Comparison of ENCODE assay signal across 25 cellular contexts in genomic region chr20:7231303-7231702, GRCh38.
DNase-seq lines count a peak whose midpoint lies in the region; ATAC-seq and TF ChIP-seq lines count a peak whose summit lies in the region.
"Had no signal": no experiment of that assay in that cellular context is flagged by ENCODE, and none has a peak within 500 bp of the region (broad histone marks: within the 10 kb centered on the region; RNA-seq: fewer than 3 reads in every experiment).

No MANE protein-coding gene starts in this region.

- TF ChIP-seq CTCF in WERI-Rb-1 (IDR thresholded peaks at IDR 0.05; ENCODE audit: low read depth, low read length): no peak

- no peaks in the 10 kb centered on the region for H3K36me3 ChIP-seq in WERI-Rb-1
- H3K36me3 ChIP-seq: adrenal gland, BE2C, upper lobe of right lung had no signal

- no peaks in the 10 kb centered on the region for H3K4me1 Mint-ChIP-seq in effector memory CD8-positive, alpha-beta T cell (ENCODE audit: low read depth in 2 of 2)
- H3K4me1 Mint-ChIP-seq: H9, nephron progenitor cell had no signal

- DNase-seq in DMS53 (lab: John Stamatoyannopoulos, UW): peak; percentile 55
- DNase-seq in WERI-Rb-1: no peak
- DNase-seq in medulla oblongata (ENCODE audit: extremely low spot score): no peak
- no peak for DNase-seq in effector memory CD8-positive, alpha-beta T cell
- no peak for DNase-seq in DMS153 treated with DMSO at 0.1 percent for 48 hours (lab: John Stamatoyannopoulos, UW; ENCODE audit: unreplicated experiment)
- DNase-seq: 8988T; activated CD4-positive, alpha-beta T cell treated with anti-CD3 and anti-CD28 coated beads, Interleukin-2, amount 50 U/mL, for 4 hours; activated gamma-delta T cell treated with Interleukin-2 at 50 U/mL for 16 hours; adrenal gland; BE2C; Caco-2; H9; midbrain; NCI-H1105 treated with DMSO at 0.1 percent for 48 hours; NCI-H524; nephron progenitor cell; SIG-M5; stimulated activated CD4-positive, alpha-beta T cell treated with anti-CD3 and anti-CD28 coated beads, Interleukin-4, amount 100 ng/mL, for 1 hour; upper lobe of right lung had no signal

- H3K27me3 Mint-ChIP-seq in effector memory CD8-positive, alpha-beta T cell: no peaks in the 10 kb centered on the region
- H3K27me3 Mint-ChIP-seq: progenitor cell of endocrine pancreas had no signal

- peaks cover 4% of the 10 kb centered on the region for H3K9me3 ChIP-seq in WERI-Rb-1 (ENCODE audit: severe bottlenecking)
- H3K9me3 ChIP-seq: BE2C had no signal

- H3K9me3 Mint-ChIP-seq in effector memory CD8-positive, alpha-beta T cell: peaks cover 0 to 7% of the 10 kb centered on the region in 2 donors

- no peaks in the 10 kb centered on the region for H3K36me3 Mint-ChIP-seq in effector memory CD8-positive, alpha-beta T cell (ENCODE audit: insufficient read depth)

- H3K4me3 Mint-ChIP-seq in effector memory CD8-positive, alpha-beta T cell: no peak overlapping the region
- H3K4me3 Mint-ChIP-seq: H9, nephron progenitor cell had no signal

- ATAC-seq in GM19372 (IDR thresholded peaks at IDR 0.05; ENCODE audit: low read depth, unreplicated experiment): peak; percentile 87
- ATAC-seq in HG02763 (IDR thresholded peaks at IDR 0.05; ENCODE audit: unreplicated experiment): peak; percentile 72
- ATAC-seq in HG03460 (IDR thresholded peaks at IDR 0.05; ENCODE audit: unreplicated experiment): peak; percentile 86
- no peak for ATAC-seq in effector memory CD8-positive, alpha-beta T cell (replicated peaks)
- ATAC-seq: left lobe of liver, upper lobe of right lung had no signal

- H3K27ac Mint-ChIP-seq in effector memory CD8-positive, alpha-beta T cell: no peak overlapping the region
- H3K27ac Mint-ChIP-seq: H9, nephron progenitor cell, progenitor cell of endocrine pancreas had no signal

- no peak overlapping the region for H3K27ac ChIP-seq in WERI-Rb-1
- H3K27ac ChIP-seq: adrenal gland, skin epidermis, upper lobe of right lung had no signal

- H3K27me3 ChIP-seq in WERI-Rb-1 (ENCODE audit: insufficient read depth, low read depth, severe bottlenecking): peaks cover 5% of the 10 kb centered on the region
- H3K27me3 ChIP-seq: adrenal gland, BE2C, upper lobe of right lung had no signal

- H3K4me3 ChIP-seq in WERI-Rb-1 (ENCODE audit: low read depth, low read length): no peak overlapping the region
- H3K4me3 ChIP-seq: skin epidermis, upper lobe of right lung had no signal
